Comparison of ENCODE assay signal across 9 cellular contexts in genomic region chr11:65434057-65434666, GRCh38. TPM values are rescaled to one million over a fixed set of nuclear protein-coding genes. Genes with fewer than 3 reads are reported as not detected.
DNase-seq lines count a peak whose midpoint lies in the region; ATAC-seq and TF ChIP-seq lines count a peak whose summit lies in the region.
"Had no signal": no experiment of that assay in that cellular context is flagged by ENCODE, and none has a peak within 500 bp of the region (broad histone marks: within the 10 kb centered on the region; RNA-seq: fewer than 3 reads in every experiment).

No MANE protein-coding gene starts in this region.

- CTCF ChIA-PET in activated CD8-positive, alpha-beta memory T cell treated with anti-CD3 and anti-CD28 coated beads, Interleukin-2, amount 10 ng/mL, durations not matched to agents 7 days and 5 days (lab: Charles Lee): interaction anchor here (0.6 to 2.8 kb wide), 2 partner anchors 18 to 80 kb away, joined by 3 to 11 read pairs; no protein-coding TSS in a partner anchor

- no peaks in the 10 kb centered on the region for H3K9me3 Mint-ChIP-seq in activated CD8-positive, alpha-beta memory T cell treated with anti-CD3 and anti-CD28 coated beads, Interleukin-2, amount 10 ng/mL, durations not matched to agents 7 days and 5 days (ENCODE audit: low read depth)

- H3K27me3 ChIP-seq in thymus (ENCODE audit: control insufficient read depth, insufficient read depth): no peaks in the 10 kb centered on the region

- ATAC-seq in activated CD8-positive, alpha-beta memory T cell treated with anti-CD3 and anti-CD28 coated beads, Interleukin-2, amount 10 ng/mL, durations not matched to agents 7 days and 5 days: no peak
- ATAC-seq in HG03095 (IDR thresholded peaks at IDR 0.05; ENCODE audit: unreplicated experiment): no peak
- ATAC-seq in stimulated activated naive CD8-positive, alpha-beta T cell treated with anti-CD3 and anti-CD28 coated beads, Interleukin-15, Interleukin-2, amounts not matched to agents 100 U/mL and 50 U/mL, for 24 hours: no peak

- peak overlapping the region; percentile 42 for H3K27ac ChIP-seq in thymus (ENCODE audit: low read depth)

- no peaks in the 10 kb centered on the region for H3K9me3 ChIP-seq in thymus (ENCODE audit: control insufficient read depth)

- DNase-seq in activated CD8-positive, alpha-beta memory T cell treated with anti-CD3 and anti-CD28 coated beads, Interleukin-2, amount 10 ng/mL, durations not matched to agents 7 days and 5 days: peak; percentile 31
- DNase-seq in activated CD8-positive, alpha-beta memory T cell treated with anti-CD3 and anti-CD28 coated beads for 24 hours: no peak
- DNase-seq in astrocyte of the spinal cord (ENCODE audit: low read depth, low spot score) (peak; percentile 32), islet precursor cell (peak; percentile 23), NCI-H146 (lab: John Stamatoyannopoulos, UW) (no peak)
- DNase-seq in stimulated activated naive CD8-positive, alpha-beta T cell treated with anti-CD3 and anti-CD28 coated beads, Interleukin-15, Interleukin-2, amounts not matched to agents 100 U/mL and 50 U/mL, for 24 hours: no peak
- DNase-seq: NCI-H748 treated with DMSO at 0.1 percent for 48 hours had no signal

- TF ChIP-seq CTCF in astrocyte of the spinal cord (IDR thresholded peaks at IDR 0.05; ENCODE audit: low read depth, low read length): no peak

- no peak overlapping the region for H3K4me3 ChIP-seq in astrocyte of the spinal cord (ENCODE audit: low read depth, low read length)
- H3K4me3 ChIP-seq in thymus (ENCODE audit: low read length): no peak overlapping the region

- H3K36me3 ChIP-seq in thymus (ENCODE audit: control insufficient read depth, insufficient read depth): peaks cover 22% of the 10 kb centered on the region

- H3K4me1 Mint-ChIP-seq in activated CD8-positive, alpha-beta memory T cell treated with anti-CD3 and anti-CD28 coated beads, Interleukin-2, amount 10 ng/mL, durations not matched to agents 7 days and 5 days: peaks cover 85% of the 10 kb centered on the region

- H3K4me1 ChIP-seq in thymus (ENCODE audit: control insufficient read depth, insufficient read depth, low read length): peaks cover 12% of the 10 kb centered on the region

- H3K27me3 Mint-ChIP-seq in activated CD8-positive, alpha-beta memory T cell treated with anti-CD3 and anti-CD28 coated beads, Interleukin-2, amount 10 ng/mL, durations not matched to agents 7 days and 5 days: no peaks in the 10 kb centered on the region

- in situ Hi-C loops in astrocyte of the spinal cord (cut with HindIII; ENCODE audit: low sequenced_read_pairs): no loop called here

- H3K27ac Mint-ChIP-seq in activated CD8-positive, alpha-beta memory T cell treated with anti-CD3 and anti-CD28 coated beads, Interleukin-2, amount 10 ng/mL, durations not matched to agents 7 days and 5 days: peak overlapping the region; percentile 23

- 91% methylated on average over 6 of the region's 6 CpGs for WGBS in thymus

- H3K4me3 Mint-ChIP-seq in activated CD8-positive, alpha-beta memory T cell treated with anti-CD3 and anti-CD28 coated beads, Interleukin-2, amount 10 ng/mL, durations not matched to agents 7 days and 5 days: no peak overlapping the region

- H3K36me3 Mint-ChIP-seq in activated CD8-positive, alpha-beta memory T cell treated with anti-CD3 and anti-CD28 coated beads, Interleukin-2, amount 10 ng/mL, durations not matched to agents 7 days and 5 days: peaks cover 61% of the 10 kb centered on the region

RNA-seq across cellular contexts. Expression of gene NEAT1, which starts 11.6 kb away (rescaled TPM):
- total RNA-seq in activated CD8-positive, alpha-beta memory T cell treated with anti-CD3 and anti-CD28 coated beads, Interleukin-2, amount 10 ng/mL, durations not matched to agents 7 days and 5 days: 100 to 1,000 TPM; 525 to 618 TPM
- 3,325 TPM for polyA plus RNA-seq in thymus

RNA-seq across cellular contexts. Expression of gene FRMD8, which starts 47.7 kb away (rescaled TPM):
- total RNA-seq in activated CD8-positive, alpha-beta memory T cell treated with anti-CD3 and anti-CD28 coated beads, Interleukin-2, amount 10 ng/mL, durations not matched to agents 7 days and 5 days: 10 to 100 TPM; 52.0 to 56.7 TPM
- 21.4 TPM for polyA plus RNA-seq in thymus

RNA-seq across cellular contexts. Expression of gene SLC25A45, which starts 51.7 kb away (rescaled TPM):
- 10 to 100 TPM; 19.4 to 25.1 TPM for total RNA-seq in activated CD8-positive, alpha-beta memory T cell treated with anti-CD3 and anti-CD28 coated beads, Interleukin-2, amount 10 ng/mL, durations not matched to agents 7 days and 5 days
- 35.3 TPM for polyA plus RNA-seq in thymus

Comparison
In these comparisons a context has a peak if more than half of its experiments do, and no peak if none do; other contexts are left out.
1. DNase-seq: peak in activated CD8-positive, alpha-beta memory T cell treated with anti-CD3 and anti-CD28 coated beads, Interleukin-2, amount 10 ng/mL, durations not matched to agents 7 days and 5 days (single experiment), astrocyte of the spinal cord (single experiment) and islet precursor cell (single experiment); none in activated CD8-positive, alpha-beta memory T cell treated with anti-CD3 and anti-CD28 coated beads for 24 hours (single experiment), NCI-H146 (single experiment) and stimulated activated naive CD8-positive, alpha-beta T cell treated with anti-CD3 and anti-CD28 coated beads, Interleukin-15, Interleukin-2, amounts not matched to agents 100 U/mL and 50 U/mL, for 24 hours (single experiment).